ENCODE assay signal across 24 cellular contexts in the genomic region with DNA sequence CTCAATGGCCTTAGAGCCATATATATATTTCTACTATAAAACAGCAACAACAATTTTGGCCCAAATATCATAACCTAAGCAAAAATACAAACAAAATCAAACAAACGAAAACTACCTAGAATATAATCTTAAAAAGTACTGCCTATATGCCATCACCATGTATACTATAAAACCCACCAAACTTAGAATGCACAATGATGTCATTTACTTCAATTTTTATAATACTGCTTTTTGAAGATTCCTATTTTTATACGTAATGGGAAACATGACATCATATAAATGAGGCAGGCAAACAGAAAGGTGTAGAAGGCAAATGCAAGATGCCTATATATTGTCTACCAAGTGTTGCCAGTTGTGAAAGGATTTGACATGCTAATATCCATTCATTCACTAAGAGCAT.
"Had no signal": no experiment of that assay in that cellular context is flagged by ENCODE, and none has a peak within 500 bp of the region (broad histone marks: within the 10 kb centered on the region; RNA-seq: fewer than 3 reads in every experiment).

No MANE protein-coding gene starts in this region.

- H3K9ac ChIP-seq: neural progenitor cell, parathyroid adenoma had no signal

- H3K4me2 ChIP-seq: neural progenitor cell had no signal

- DNase-seq: hippocampal formation; kidney; left colon; left lung; lower lobe of right lung; mammary epithelial cell; mesenchymal stem cell; naive thymus-derived CD8-positive, alpha-beta T cell; occipital lobe; spleen; stimulated activated CD4-positive, alpha-beta T cell treated with anti-CD3 and anti-CD28 coated beads, Interleukin-4, amount 100 ng/mL, for 24 hours; stimulated activated naive CD4-positive, alpha-beta T cell; tibial artery; upper lobe of right lung; uterus had no signal

- FAIRE-seq: kidney had no signal

- H3K27ac ChIP-seq: left lung, lower lobe of right lung, neural progenitor cell, neutrophil, parathyroid adenoma, right atrium auricular region, skin epidermis, suprapubic skin, thoracic aorta, tibial artery, upper lobe of right lung, uterus had no signal

- H3K4me1 ChIP-seq: left lung, lower lobe of right lung, neural progenitor cell, suprapubic skin, upper lobe of right lung had no signal

- H2AFZ ChIP-seq: neural progenitor cell, parathyroid adenoma had no signal

- H3K27me3 ChIP-seq: left lung, neural progenitor cell, neutrophil, right atrium auricular region, spleen, suprapubic skin, tibial artery, upper lobe of right lung, uterus had no signal

- H3K9me3 ChIP-seq: left lung, lower lobe of right lung, neutrophil, right atrium auricular region, spleen, suprapubic skin, thoracic aorta, tibial artery, upper lobe of right lung, uterus had no signal

- H3K36me3 ChIP-seq: left lung, lower lobe of right lung, neural progenitor cell, neutrophil, right atrium auricular region, spleen, suprapubic skin, thoracic aorta, tibial artery, upper lobe of right lung, uterus had no signal

- ATAC-seq: left colon; left lung; lower lobe of right lung; naive thymus-derived CD8-positive, alpha-beta T cell; sciatic nerve; stimulated activated effector memory CD8-positive, alpha-beta T cell treated with anti-CD3 and anti-CD28 coated beads, Interleukin-12 subunit alpha, Interleukin-12 subunit beta, amount 100 ng/mL, for 72 hours; upper lobe of right lung had no signal

- H3K4me3 ChIP-seq: left lung, lower lobe of right lung, neural progenitor cell, right atrium auricular region, skin epidermis, spleen, suprapubic skin, thoracic aorta, tibial artery, upper lobe of right lung, uterus had no signal

- H3K79me2 ChIP-seq: parathyroid adenoma had no signal
